In genomic region chr3:156151824-156152428, GRCh38 we compare ENCODE assay signal across 8 cellular contexts. TPM values are rescaled to one million over a fixed set of nuclear protein-coding genes. Genes with fewer than 3 reads are reported as not detected.
DNase-seq lines count a peak whose midpoint lies in the region; ATAC-seq lines count a peak whose summit lies in the region.

No MANE protein-coding gene starts in this region.

- peaks cover 4% of the 10 kb centered on the region for H3K4me1 Mint-ChIP-seq in T-helper 17 cell

- no peaks in the 10 kb centered on the region for H3K9me3 ChIP-seq in T-helper 17 cell (ENCODE audit: control insufficient read depth, low read length, poor library complexity, severe bottlenecking)
- no peaks in the 10 kb centered on the region for H3K9me3 ChIP-seq in iPS DF 6.9 (ENCODE audit: control insufficient read depth, insufficient read depth, low read length)

- H3K4me3 Mint-ChIP-seq in T-helper 17 cell, result no peak overlapping the region

- peak; percentile 72 for ATAC-seq in T-helper 17 cell
- ATAC-seq in GM19023 (IDR thresholded peaks at IDR 0.05; ENCODE audit: unreplicated experiment), result no peak

- WGBS in iPS DF 6.9 (ENCODE audit: insufficient coverage, insufficient read length), result no CpG with 5 or more reads among the region's 10 CpGs

- no peaks in the 10 kb centered on the region for H3K36me3 Mint-ChIP-seq in T-helper 17 cell (ENCODE audit: low read depth)

- peaks cover 2% of the 10 kb centered on the region; the same call in 1 of the 2 replicates for H3K4me1 ChIP-seq in iPS DF 6.9 (ENCODE audit: control insufficient read depth, insufficient read depth, low read length)

- H3K27ac Mint-ChIP-seq in T-helper 17 cell, result peak overlapping the region; percentile 51

- DNase-seq in DMS153 (lab: John Stamatoyannopoulos, UW), result peak; percentile 68
- peak; percentile 4 for DNase-seq in GOT3 (lab: John Stamatoyannopoulos, UW)
- DNase-seq in NCI-H128 (lab: John Stamatoyannopoulos, UW; ENCODE audit: unreplicated experiment), result peak; percentile 57
- peak in 2 of 3 donors; percentile 30 to 37 for DNase-seq in T-helper 17 cell
- peak; percentile 86 for DNase-seq in astrocyte of the hippocampus (ENCODE audit: low read depth, low spot score)
- peak; percentile 55 for DNase-seq in iPS DF 6.9 (ENCODE audit: low read depth, low spot score)
- peak; percentile 10 to 26 for DNase-seq in stimulated activated CD4-positive, alpha-beta T cell treated with anti-CD3 and anti-CD28 coated beads, Interleukin-12 subunit alpha, Interleukin-12 subunit beta, amount 100 ng/mL, for 24 hours (ENCODE audit: low read depth in 2 of 2)

- H3K4me3 ChIP-seq in iPS DF 6.9 (ENCODE audit: low read length), result no peak overlapping the region

- H3K27me3 ChIP-seq in iPS DF 6.9 (ENCODE audit: control insufficient read depth, insufficient read depth, low read length), result no peaks in the 10 kb centered on the region

- no peaks in the 10 kb centered on the region for H3K27me3 Mint-ChIP-seq in T-helper 17 cell

- no peak overlapping the region for H3K27ac ChIP-seq in iPS DF 6.9 (ENCODE audit: low read length)

- H3K36me3 ChIP-seq in iPS DF 6.9 (ENCODE audit: control insufficient read depth, insufficient read depth, low read length), result no peaks in the 10 kb centered on the region; the same call in 1 of the 2 replicates

RNA-seq across cellular contexts. Expression of gene KCNAB1, which starts 31.5 kb away (rescaled TPM):
- total RNA-seq in T-helper 17 cell, result under 1 TPM in 1 of 2 donors, not detected in 1; 0.26 TPM

Comparison
In these comparisons a context has a peak if more than half of its experiments do, and no peak if none do; other contexts are left out.
1. DNase-seq: peak in every context shown above with its lines; median percentile 86 in astrocyte of the hippocampus; 68 in DMS153; 57 in NCI-H128; 55 in iPS DF 6.9; 34 in T-helper 17 cell; 18 in stimulated activated CD4-positive, alpha-beta T cell treated with anti-CD3 and anti-CD28 coated beads, Interleukin-12 subunit alpha, Interleukin-12 subunit beta, amount 100 ng/mL, for 24 hours; 4 in GOT3.